8 cellular contexts compared by ENCODE assay signal in the genomic region with DNA sequence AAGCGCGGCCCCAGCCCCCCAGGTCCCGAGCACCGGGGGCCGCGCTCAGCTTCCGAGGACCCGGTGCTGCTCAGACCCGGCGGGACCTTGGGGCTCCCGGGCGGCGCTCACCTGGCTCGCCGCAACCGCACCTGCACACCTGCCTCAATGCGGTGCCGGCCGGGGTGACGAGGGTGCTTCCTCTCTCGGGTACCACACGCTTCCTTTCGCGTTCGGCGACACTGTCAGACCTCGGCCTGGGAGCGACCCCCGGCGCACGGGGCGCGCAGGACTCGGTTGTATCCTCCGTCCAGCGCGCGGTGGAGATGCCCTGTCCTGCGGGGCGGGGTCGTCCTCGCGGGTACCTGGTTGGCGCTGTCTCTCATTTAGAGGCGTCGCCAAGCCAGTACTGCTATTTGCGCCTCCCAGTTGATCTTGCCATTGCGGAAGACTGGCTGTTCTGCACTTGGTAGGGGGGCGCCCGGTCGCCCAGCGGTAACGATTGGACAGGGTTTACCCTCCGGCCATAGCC. TPM values are rescaled to one million over a fixed set of nuclear protein-coding genes. Genes with fewer than 3 reads are reported as not detected.
A peak's percentile ranks its signal among the peaks of the same experiment; 100 is the strongest.
DNase-seq lines count a peak whose midpoint lies in the region; ATAC-seq and TF ChIP-seq lines count a peak whose summit lies in the region.

No MANE protein-coding gene starts in this region.

- no peaks in the 10 kb centered on the region for H3K36me3 Mint-ChIP-seq in chondrocyte (ENCODE audit: low read depth)

- no peaks in the 10 kb centered on the region for H3K9me3 Mint-ChIP-seq in chondrocyte (ENCODE audit: low read depth)
- H3K9me3 Mint-ChIP-seq in stimulated activated naive CD8-positive, alpha-beta T cell treated with anti-CD3 and anti-CD28 coated beads, Interleukin-15, amount 100 ng/mL, for 72 hours = no peaks in the 10 kb centered on the region

- peaks cover 33% of the 10 kb centered on the region for H3K4me1 Mint-ChIP-seq in chondrocyte (ENCODE audit: low read depth)
- H3K4me1 Mint-ChIP-seq in stimulated activated naive CD8-positive, alpha-beta T cell treated with anti-CD3 and anti-CD28 coated beads, Interleukin-15, amount 100 ng/mL, for 72 hours = peaks cover 39% of the 10 kb centered on the region

- no peaks in the 10 kb centered on the region; the same call in 1 of the 2 replicates for H3K36me3 ChIP-seq in WERI-Rb-1
- no peaks in the 10 kb centered on the region for H3K36me3 ChIP-seq in left lung

- peak overlapping the region; percentile 86 for H3K27ac Mint-ChIP-seq in chondrocyte (ENCODE audit: unreplicated experiment)
- peak overlapping the region in 1 of 2 donors; percentile 96 for H3K27ac Mint-ChIP-seq in stimulated activated naive CD8-positive, alpha-beta T cell treated with anti-CD3 and anti-CD28 coated beads, Interleukin-15, amount 100 ng/mL, for 72 hours

- no peak for DNase-seq in AG04450 (ENCODE audit: low read depth, low spot score)
- DNase-seq in HuH-7.5 (ENCODE audit: low spot score) = peak; percentile 50
- DNase-seq in WERI-Rb-1 = peak; percentile 45
- no peak for DNase-seq in chondrocyte (ENCODE audit: low spot score)
- peak; percentile 53 to 88 for DNase-seq in left lung
- DNase-seq in stimulated activated naive CD8-positive, alpha-beta T cell treated with anti-CD3 and anti-CD28 coated beads, Interleukin-15, amount 100 ng/mL, for 72 hours = peak in 1 of 2 donors; percentile 43
- DNase-seq in dedifferentiated amniotic fluid mesenchymal stem cell (ENCODE audit: extremely low spot score) = no peak

- peak overlapping the region; percentile 82 for H3K4me3 Mint-ChIP-seq in chondrocyte (ENCODE audit: unreplicated experiment)
- H3K4me3 Mint-ChIP-seq in stimulated activated naive CD8-positive, alpha-beta T cell treated with anti-CD3 and anti-CD28 coated beads, Interleukin-15, amount 100 ng/mL, for 72 hours = peak overlapping the region; percentile 91 to 96

- ATAC-seq in GM19395 (IDR thresholded peaks at IDR 0.05; ENCODE audit: unreplicated experiment) = peak; percentile 29
- peak; percentile 42 for ATAC-seq in left lung
- ATAC-seq in stimulated activated naive CD8-positive, alpha-beta T cell treated with anti-CD3 and anti-CD28 coated beads, Interleukin-15, amount 100 ng/mL, for 72 hours = peak; percentile 31

- intact Hi-C loops in left lung (cut with DNase I) = no loop called here

- H3K27me3 Mint-ChIP-seq in chondrocyte (ENCODE audit: low read depth) = no peaks in the 10 kb centered on the region
- H3K27me3 Mint-ChIP-seq in stimulated activated naive CD8-positive, alpha-beta T cell treated with anti-CD3 and anti-CD28 coated beads, Interleukin-15, amount 100 ng/mL, for 72 hours = no peaks in the 10 kb centered on the region

- H3K27ac ChIP-seq in AG04450 (ENCODE audit: low read depth, low read length) (peak overlapping the region; percentile 11), WERI-Rb-1 (no peak overlapping the region), left lung (peak overlapping the region in 1 of 2 donors; percentile 68)

- peaks cover 15 to 37% of the 10 kb centered on the region in 2 donors for H3K4me1 ChIP-seq in left lung

- CTCF ChIA-PET in AG04450 (lab: Charles Lee) = interaction anchor here (0.7 kb wide), 1 partner anchor 133 kb away, joined by 4 read pairs; no protein-coding TSS in a partner anchor

- TF ChIP-seq CTCF in AG04450 (IDR thresholded peaks at IDR 0.05; ENCODE audit: low read depth, low read length) = no peak
- 0 out of 2 replicates have a peak, but pooled peaks have one; percentile 1 for TF ChIP-seq CTCF in WERI-Rb-1 (IDR thresholded peaks at IDR 0.05; ENCODE audit: low read depth, low read length)
- TF ChIP-seq CTCF in chondrocyte (IDR thresholded peaks at IDR 0.05) = peak; percentile 28
- TF ChIP-seq CTCF in left lung (IDR thresholded peaks at IDR 0.05) = no peak

- POLR2A ChIA-PET in AG04450 (lab: Yijun Ruan, JAX) = interaction anchor here (1.2 to 3.3 kb wide), 2 partner anchors 14 to 37 kb away, joined by 3 to 23 read pairs; a partner anchor contains a TSS

- H3K27me3 ChIP-seq in AG04450 (ENCODE audit: control insufficient read depth, insufficient read depth, low read length) = no peaks in the 10 kb centered on the region
- no peaks in the 10 kb centered on the region for H3K27me3 ChIP-seq in WERI-Rb-1 (ENCODE audit: insufficient read depth, low read depth, severe bottlenecking)
- no peaks in the 10 kb centered on the region for H3K27me3 ChIP-seq in left lung

- H3K4me3 ChIP-seq in AG04450 (ENCODE audit: low read depth, low read length) (peak overlapping the region; percentile 77), WERI-Rb-1 (ENCODE audit: low read depth, low read length) (peak overlapping the region; percentile 59), left lung (peak overlapping the region; percentile 55 to 65)

- H3K9me3 ChIP-seq in AG04450 (ENCODE audit: control insufficient read depth, insufficient read depth, low read length) = no peaks in the 10 kb centered on the region
- H3K9me3 ChIP-seq in WERI-Rb-1 (ENCODE audit: severe bottlenecking) = no peaks in the 10 kb centered on the region
- no peaks in the 10 kb centered on the region for H3K9me3 ChIP-seq in left lung

RNA-seq across cellular contexts. Expression of a gene that starts 0.7 kb away (rescaled TPM):
- 13.0 and 16.1 TPM in 2 replicates for polyA plus RNA-seq in AG04450 (2011; rRNA removed)
- polyA minus RNA-seq in AG04450 (2011; rRNA and poly(A)+ RNA removed) = 14.5 and 18.3 TPM in 2 replicates
- 82.6 to 89.5 TPM (median 87.1 TPM) in 3 replicates for total RNA-seq in chondrocyte
- 10 to 100 TPM; 69.7 to 77.2 TPM for total RNA-seq in left lung

RNA-seq across cellular contexts. Expression of a gene that starts 14.5 kb away (rescaled TPM):
- polyA plus RNA-seq in AG04450 (2011; rRNA removed) = 6.3 and 8.1 TPM in 2 replicates
- polyA minus RNA-seq in AG04450 (2011; rRNA and poly(A)+ RNA removed) = 11.1 and 15.6 TPM in 2 replicates
- total RNA-seq in chondrocyte (26.1 to 31.0 TPM (median 26.2 TPM) in 3 replicates), left lung (10 to 100 TPM; 32.7 to 33.6 TPM)

Comparison
In these comparisons a context has a peak if more than half of its experiments do, and no peak if none do; other contexts are left out.
1. DNase-seq: peak in HuH-7.5 (single experiment), WERI-Rb-1 (single experiment) and left lung (2 of 2); none in AG04450 (single experiment), chondrocyte (single experiment) and dedifferentiated amniotic fluid mesenchymal stem cell (single experiment).
2. CTCF ChIP-seq: peak in WERI-Rb-1 (single experiment) and chondrocyte (single experiment); none in AG04450 (single experiment) and left lung (0 of 2).
3. Peak in every context shown above with its lines, with median percentiles within 50 percentile points of each other: H3K4me3 ChIP-seq and ATAC-seq.